1 cellular context compared by ENCODE assay signal in the genomic region with DNA sequence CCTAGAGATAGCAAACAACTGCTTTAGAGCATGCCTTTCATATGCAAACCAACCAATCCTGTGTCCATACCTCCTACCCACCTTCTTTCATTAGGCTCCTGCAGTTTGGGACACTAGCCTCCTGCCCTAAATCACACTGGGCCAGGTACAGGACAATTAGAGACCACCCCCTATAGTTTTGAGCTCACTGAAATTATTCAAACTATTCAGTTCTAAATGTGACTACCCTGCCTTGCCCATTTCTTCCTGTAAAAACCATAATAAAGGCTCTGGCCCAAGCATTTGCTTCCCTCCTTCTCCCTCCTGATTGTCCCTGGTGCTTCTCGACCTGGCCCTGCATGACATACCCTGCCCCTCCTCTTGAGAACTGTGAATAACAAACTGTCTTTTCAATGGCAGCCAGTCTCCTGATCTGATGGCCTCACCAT.
TF ChIP-seq lines count a peak whose summit lies in the region.

No MANE protein-coding gene starts in this region.

TF ChIP-seq in H1, 55 proteins besides CTCF, POLR2A, EP300 and RAD21:
- TF ChIP-seq, protein P1, sequence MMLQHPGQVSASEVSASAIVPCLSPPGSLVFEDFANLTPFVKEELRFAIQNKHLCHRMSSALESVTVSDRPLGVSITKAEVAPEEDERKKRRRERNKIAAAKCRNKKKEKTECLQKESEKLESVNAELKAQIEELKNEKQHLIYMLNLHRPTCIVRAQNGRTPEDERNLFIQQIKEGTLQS (IDR thresholded peaks at IDR 0.05; ENCODE audit: insufficient read depth, low read depth, low read length) = no peak
- TF ChIP-seq RXRA (IDR thresholded peaks at IDR 0.05; ENCODE audit: insufficient read depth, low read depth, low read length) = peak; percentile 71; the same call in 1 of the 2 replicates
- TF ChIP-seq CEBPB (IDR thresholded peaks at IDR 0.05; ENCODE audit: low read depth, low read length) = 0 out of 2 replicates have a peak, but pooled peaks have one; percentile 11
- peak; percentile 23; the same call in 1 of the 2 replicates for TF ChIP-seq EGR1 (IDR thresholded peaks at IDR 0.05; ENCODE audit: borderline replicate concordance, low read depth, low read length)
- no peak for TF ChIP-seq FOSL1 (IDR thresholded peaks at IDR 0.05; ENCODE audit: insufficient read depth, low read depth, low read length)
- no peak for TF ChIP-seq KDM5A (IDR thresholded peaks at IDR 0.05; ENCODE audit: low read length)
- TF ChIP-seq ZNF274 (IDR thresholded peaks at IDR 0.05; ENCODE audit: borderline replicate concordance, extremely low read depth, low read length) = peak; percentile 37; the same call in 1 of the 2 replicates
- 0 out of 2 replicates have a peak, but pooled peaks have one; percentile 57 for TF ChIP-seq SP4 (IDR thresholded peaks at IDR 0.05; ENCODE audit: low read length)
- peak; percentile 77; the same call in 1 of the 2 replicates for TF ChIP-seq TEAD4 (IDR thresholded peaks at IDR 0.05; ENCODE audit: low read depth, low read length)
- TF ChIP-seq, protein P2, sequence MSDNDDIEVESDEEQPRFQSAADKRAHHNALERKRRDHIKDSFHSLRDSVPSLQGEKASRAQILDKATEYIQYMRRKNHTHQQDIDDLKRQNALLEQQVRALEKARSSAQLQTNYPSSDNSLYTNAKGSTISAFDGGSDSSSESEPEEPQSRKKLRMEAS (IDR thresholded peaks at IDR 0.05) = peak; percentile 54
- TF ChIP-seq RFX5 (IDR thresholded peaks at IDR 0.05; ENCODE audit: borderline replicate concordance, low read depth, low read length) = no peak
- no peak for TF ChIP-seq GTF2F1 (IDR thresholded peaks at IDR 0.05; ENCODE audit: borderline replicate concordance, low read depth, low read length)
- TF ChIP-seq KDM1A (IDR thresholded peaks at IDR 0.05; ENCODE audit: borderline replicate concordance, low read length) = peak; percentile 66; the same call in 1 of the 2 replicates
- no peak for TF ChIP-seq SIX5 (IDR thresholded peaks at IDR 0.05; ENCODE audit: low read depth, low read length)
- TF ChIP-seq YY1 (IDR thresholded peaks at IDR 0.05; ENCODE audit: low read depth, low read length) = peak; percentile 77
- TF ChIP-seq MAFK (IDR thresholded peaks at IDR 0.05; ENCODE audit: low read depth, low read length) = no peak
- TF ChIP-seq JUN (IDR thresholded peaks at IDR 0.05; ENCODE audit: low read depth, low read length) = 0 out of 2 replicates have a peak, but pooled peaks have one; percentile 8
- TF ChIP-seq ASH2L (IDR thresholded peaks at IDR 0.05; ENCODE audit: low read length) = no peak
- TF ChIP-seq JUND (IDR thresholded peaks at IDR 0.05; ENCODE audit: low read length) = no peak
- no peak for TF ChIP-seq CBX8 (IDR thresholded peaks at IDR 0.05; ENCODE audit: borderline replicate concordance, low read depth, low read length)
- no peak for TF ChIP-seq SP2 (IDR thresholded peaks at IDR 0.05; ENCODE audit: low read length)
- TF ChIP-seq SIRT6 (IDR thresholded peaks at IDR 0.05; ENCODE audit: low read length) = no peak
- TF ChIP-seq TCF12 (IDR thresholded peaks at IDR 0.05; ENCODE audit: low read depth, low read length) = peak; percentile 93; the same call in 1 of the 2 replicates
- TF ChIP-seq, protein P3, sequence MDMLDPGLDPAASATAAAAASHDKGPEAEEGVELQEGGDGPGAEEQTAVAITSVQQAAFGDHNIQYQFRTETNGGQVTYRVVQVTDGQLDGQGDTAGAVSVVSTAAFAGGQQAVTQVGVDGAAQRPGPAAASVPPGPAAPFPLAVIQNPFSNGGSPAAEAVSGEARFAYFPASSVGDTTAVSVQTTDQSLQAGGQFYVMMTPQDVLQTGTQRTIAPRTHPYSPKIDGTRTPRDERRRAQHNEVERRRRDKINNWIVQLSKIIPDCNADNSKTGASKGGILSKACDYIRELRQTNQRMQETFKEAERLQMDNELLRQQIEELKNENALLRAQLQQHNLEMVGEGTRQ (IDR thresholded peaks at IDR 0.05; ENCODE audit: low read length) = no peak
- TF ChIP-seq EZH2 (IDR thresholded peaks at IDR 0.05; ENCODE audit: low read depth, low read length, severe bottlenecking) = no peak
- TF ChIP-seq CREB1 (IDR thresholded peaks at IDR 0.05) = no peak
- peak; percentile 59 for TF ChIP-seq SP1 (IDR thresholded peaks at IDR 0.05; ENCODE audit: low read depth, low read length)
- no peak for TF ChIP-seq TBP (IDR thresholded peaks at IDR 0.05; ENCODE audit: low read depth, low read length)
- TF ChIP-seq HDAC2 (IDR thresholded peaks at IDR 0.05; ENCODE audit: borderline replicate concordance in 1 of 2, low read depth in 2 of 2, low read length in 2 of 2) = peak; percentile 74 to 83; a peak in 2 of 4 replicates
- TF ChIP-seq, protein P4, sequence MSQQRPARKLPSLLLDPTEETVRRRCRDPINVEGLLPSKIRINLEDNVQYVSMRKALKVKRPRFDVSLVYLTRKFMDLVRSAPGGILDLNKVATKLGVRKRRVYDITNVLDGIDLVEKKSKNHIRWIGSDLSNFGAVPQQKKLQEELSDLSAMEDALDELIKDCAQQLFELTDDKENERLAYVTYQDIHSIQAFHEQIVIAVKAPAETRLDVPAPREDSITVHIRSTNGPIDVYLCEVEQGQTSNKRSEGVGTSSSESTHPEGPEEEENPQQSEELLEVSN (IDR thresholded peaks at IDR 0.05) = 0 out of 2 replicates have a peak, but pooled peaks have one; percentile 26
- no peak for TF ChIP-seq NRF1 (IDR thresholded peaks at IDR 0.05; ENCODE audit: low read depth, low read length)
- peak; percentile 92 for TF ChIP-seq POLR2AphosphoS5 (IDR thresholded peaks at IDR 0.05; ENCODE audit: low read depth, low read length)
- no peak for TF ChIP-seq SIN3A (conservative IDR thresholded peaks at IDR 0.05 in 1 of 2, IDR thresholded peaks at IDR 0.05 in 1 of 2; ENCODE audit: low read depth in 1 of 2, low read length in 2 of 2)
- no peak for TF ChIP-seq SUZ12 (IDR thresholded peaks at IDR 0.05; ENCODE audit: low read length)
- TF ChIP-seq, protein P5, sequence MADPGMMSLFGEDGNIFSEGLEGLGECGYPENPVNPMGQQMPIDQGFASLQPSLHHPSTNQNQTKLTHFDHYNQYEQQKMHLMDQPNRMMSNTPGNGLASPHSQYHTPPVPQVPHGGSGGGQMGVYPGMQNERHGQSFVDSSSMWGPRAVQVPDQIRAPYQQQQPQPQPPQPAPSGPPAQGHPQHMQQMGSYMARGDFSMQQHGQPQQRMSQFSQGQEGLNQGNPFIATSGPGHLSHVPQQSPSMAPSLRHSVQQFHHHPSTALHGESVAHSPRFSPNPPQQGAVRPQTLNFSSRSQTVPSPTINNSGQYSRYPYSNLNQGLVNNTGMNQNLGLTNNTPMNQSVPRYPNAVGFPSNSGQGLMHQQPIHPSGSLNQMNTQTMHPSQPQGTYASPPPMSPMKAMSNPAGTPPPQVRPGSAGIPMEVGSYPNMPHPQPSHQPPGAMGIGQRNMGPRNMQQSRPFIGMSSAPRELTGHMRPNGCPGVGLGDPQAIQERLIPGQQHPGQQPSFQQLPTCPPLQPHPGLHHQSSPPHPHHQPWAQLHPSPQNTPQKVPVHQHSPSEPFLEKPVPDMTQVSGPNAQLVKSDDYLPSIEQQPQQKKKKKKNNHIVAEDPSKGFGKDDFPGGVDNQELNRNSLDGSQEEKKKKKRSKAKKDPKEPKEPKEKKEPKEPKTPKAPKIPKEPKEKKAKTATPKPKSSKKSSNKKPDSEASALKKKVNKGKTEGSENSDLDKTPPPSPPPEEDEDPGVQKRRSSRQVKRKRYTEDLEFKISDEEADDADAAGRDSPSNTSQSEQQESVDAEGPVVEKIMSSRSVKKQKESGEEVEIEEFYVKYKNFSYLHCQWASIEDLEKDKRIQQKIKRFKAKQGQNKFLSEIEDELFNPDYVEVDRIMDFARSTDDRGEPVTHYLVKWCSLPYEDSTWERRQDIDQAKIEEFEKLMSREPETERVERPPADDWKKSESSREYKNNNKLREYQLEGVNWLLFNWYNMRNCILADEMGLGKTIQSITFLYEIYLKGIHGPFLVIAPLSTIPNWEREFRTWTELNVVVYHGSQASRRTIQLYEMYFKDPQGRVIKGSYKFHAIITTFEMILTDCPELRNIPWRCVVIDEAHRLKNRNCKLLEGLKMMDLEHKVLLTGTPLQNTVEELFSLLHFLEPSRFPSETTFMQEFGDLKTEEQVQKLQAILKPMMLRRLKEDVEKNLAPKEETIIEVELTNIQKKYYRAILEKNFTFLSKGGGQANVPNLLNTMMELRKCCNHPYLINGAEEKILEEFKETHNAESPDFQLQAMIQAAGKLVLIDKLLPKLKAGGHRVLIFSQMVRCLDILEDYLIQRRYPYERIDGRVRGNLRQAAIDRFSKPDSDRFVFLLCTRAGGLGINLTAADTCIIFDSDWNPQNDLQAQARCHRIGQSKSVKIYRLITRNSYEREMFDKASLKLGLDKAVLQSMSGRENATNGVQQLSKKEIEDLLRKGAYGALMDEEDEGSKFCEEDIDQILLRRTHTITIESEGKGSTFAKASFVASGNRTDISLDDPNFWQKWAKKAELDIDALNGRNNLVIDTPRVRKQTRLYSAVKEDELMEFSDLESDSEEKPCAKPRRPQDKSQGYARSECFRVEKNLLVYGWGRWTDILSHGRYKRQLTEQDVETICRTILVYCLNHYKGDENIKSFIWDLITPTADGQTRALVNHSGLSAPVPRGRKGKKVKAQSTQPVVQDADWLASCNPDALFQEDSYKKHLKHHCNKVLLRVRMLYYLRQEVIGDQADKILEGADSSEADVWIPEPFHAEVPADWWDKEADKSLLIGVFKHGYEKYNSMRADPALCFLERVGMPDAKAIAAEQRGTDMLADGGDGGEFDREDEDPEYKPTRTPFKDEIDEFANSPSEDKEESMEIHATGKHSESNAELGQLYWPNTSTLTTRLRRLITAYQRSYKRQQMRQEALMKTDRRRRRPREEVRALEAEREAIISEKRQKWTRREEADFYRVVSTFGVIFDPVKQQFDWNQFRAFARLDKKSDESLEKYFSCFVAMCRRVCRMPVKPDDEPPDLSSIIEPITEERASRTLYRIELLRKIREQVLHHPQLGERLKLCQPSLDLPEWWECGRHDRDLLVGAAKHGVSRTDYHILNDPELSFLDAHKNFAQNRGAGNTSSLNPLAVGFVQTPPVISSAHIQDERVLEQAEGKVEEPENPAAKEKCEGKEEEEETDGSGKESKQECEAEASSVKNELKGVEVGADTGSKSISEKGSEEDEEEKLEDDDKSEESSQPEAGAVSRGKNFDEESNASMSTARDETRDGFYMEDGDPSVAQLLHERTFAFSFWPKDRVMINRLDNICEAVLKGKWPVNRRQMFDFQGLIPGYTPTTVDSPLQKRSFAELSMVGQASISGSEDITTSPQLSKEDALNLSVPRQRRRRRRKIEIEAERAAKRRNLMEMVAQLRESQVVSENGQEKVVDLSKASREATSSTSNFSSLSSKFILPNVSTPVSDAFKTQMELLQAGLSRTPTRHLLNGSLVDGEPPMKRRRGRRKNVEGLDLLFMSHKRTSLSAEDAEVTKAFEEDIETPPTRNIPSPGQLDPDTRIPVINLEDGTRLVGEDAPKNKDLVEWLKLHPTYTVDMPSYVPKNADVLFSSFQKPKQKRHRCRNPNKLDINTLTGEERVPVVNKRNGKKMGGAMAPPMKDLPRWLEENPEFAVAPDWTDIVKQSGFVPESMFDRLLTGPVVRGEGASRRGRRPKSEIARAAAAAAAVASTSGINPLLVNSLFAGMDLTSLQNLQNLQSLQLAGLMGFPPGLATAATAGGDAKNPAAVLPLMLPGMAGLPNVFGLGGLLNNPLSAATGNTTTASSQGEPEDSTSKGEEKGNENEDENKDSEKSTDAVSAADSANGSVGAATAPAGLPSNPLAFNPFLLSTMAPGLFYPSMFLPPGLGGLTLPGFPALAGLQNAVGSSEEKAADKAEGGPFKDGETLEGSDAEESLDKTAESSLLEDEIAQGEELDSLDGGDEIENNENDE (IDR thresholded peaks at IDR 0.05; ENCODE audit: insufficient replicate concordance, low read length) = peak; percentile 85
- no peak for TF ChIP-seq SRF (IDR thresholded peaks at IDR 0.05; ENCODE audit: low read depth, low read length)
- no peak for TF ChIP-seq PHF8 (conservative IDR thresholded peaks at IDR 0.05; ENCODE audit: low read depth, low read length)
- TF ChIP-seq NANOG (IDR thresholded peaks at IDR 0.05; ENCODE audit: insufficient read depth, low read depth, low read length, poor library complexity, severe bottlenecking) = peak; percentile 87
- peak; percentile 38 to 52 for TF ChIP-seq BCL11A (IDR thresholded peaks at IDR 0.05; ENCODE audit: low read depth in 2 of 2, low read length in 2 of 2)
- TF ChIP-seq, protein P6, sequence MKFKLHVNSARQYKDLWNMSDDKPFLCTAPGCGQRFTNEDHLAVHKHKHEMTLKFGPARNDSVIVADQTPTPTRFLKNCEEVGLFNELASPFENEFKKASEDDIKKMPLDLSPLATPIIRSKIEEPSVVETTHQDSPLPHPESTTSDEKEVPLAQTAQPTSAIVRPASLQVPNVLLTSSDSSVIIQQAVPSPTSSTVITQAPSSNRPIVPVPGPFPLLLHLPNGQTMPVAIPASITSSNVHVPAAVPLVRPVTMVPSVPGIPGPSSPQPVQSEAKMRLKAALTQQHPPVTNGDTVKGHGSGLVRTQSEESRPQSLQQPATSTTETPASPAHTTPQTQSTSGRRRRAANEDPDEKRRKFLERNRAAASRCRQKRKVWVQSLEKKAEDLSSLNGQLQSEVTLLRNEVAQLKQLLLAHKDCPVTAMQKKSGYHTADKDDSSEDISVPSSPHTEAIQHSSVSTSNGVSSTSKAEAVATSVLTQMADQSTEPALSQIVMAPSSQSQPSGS (IDR thresholded peaks at IDR 0.05; ENCODE audit: low read length) = peak; percentile 87
- peak; percentile 94 for TF ChIP-seq POU5F1 (IDR thresholded peaks at IDR 0.05; ENCODE audit: low read depth, low read length)
